ENCODE assay signal across 1 cellular context in genomic region chr17:41966453-41967140, GRCh38.
A peak's percentile ranks its signal among the peaks of the same experiment; 100 is the strongest.
TF ChIP-seq lines count a peak whose summit lies in the region.

Gene CNP (plus strand): TSS chr17:41966795. CDS start chr17:41966885, 90 bp downstream.

TF ChIP-seq in K562, 482 proteins besides CTCF, POLR2A, EP300 and RAD21 (continued from another document):
- TF ChIP-seq ZNF766 (CRISPR knock-in tag; conservative IDR thresholded peaks at IDR 0.05) (no peak), OTX1 (CRISPR knock-in tag; IDR thresholded peaks at IDR 0.05) (no peak), ELF4 (CRISPR knock-in tag; IDR thresholded peaks at IDR 0.05) (no peak), ZNF124 (CRISPR knock-in tag; IDR thresholded peaks at IDR 0.05) (no peak), ZBTB2 (IDR thresholded peaks at IDR 0.05) (peak; percentile 60), TBP (optimal IDR thresholded peaks at IDR 0.05; ENCODE audit: low read depth, low read length) (peak; percentile 45), PHF21A (IDR thresholded peaks at IDR 0.05; ENCODE audit: borderline replicate concordance, low read depth) (no peak), NRF1 (conservative IDR thresholded peaks at IDR 0.05 in 1 of 2, IDR thresholded peaks at IDR 0.05 in 1 of 2) (peak; percentile 94 to 95), MXI1 (IDR thresholded peaks at IDR 0.05; ENCODE audit: low read depth, low read length) (0 out of 2 replicates have a peak, but pooled peaks have one; percentile 38), ZNF277 (CRISPR knock-in tag; IDR thresholded peaks at IDR 0.05; ENCODE audit: borderline replicate concordance) (no peak), CTBP1 (IDR thresholded peaks at IDR 0.05; ENCODE audit: borderline replicate concordance) (peak; percentile 50), ZNF398 (CRISPR knock-in tag; IDR thresholded peaks at IDR 0.05) (no peak), RBBP5 (IDR thresholded peaks at IDR 0.05; ENCODE audit: borderline replicate concordance, insufficient read depth, low read length, poor library complexity, severe bottlenecking) (peak; percentile 53), LCOR (CRISPR knock-in tag; IDR thresholded peaks at IDR 0.05) (0 out of 2 replicates have a peak, but pooled peaks have one; percentile 24), DPF2 (IDR thresholded peaks at IDR 0.05) (no peak; the same call in 1 of the 2 replicates), ZMIZ1 (IDR thresholded peaks at IDR 0.05; ENCODE audit: low read depth in 2 of 2, low read length in 2 of 2) (peak in 1 of 2 experiments; percentile 38; a peak in 1 of 4 replicates)
